Comparison of ENCODE assay signal across 8 cellular contexts in genomic region chr10:132248455-132249231, GRCh38. TPM values are rescaled to one million over a fixed set of nuclear protein-coding genes. Genes with fewer than 3 reads are reported as not detected.
DNase-seq lines count a peak whose midpoint lies in the region; ATAC-seq lines count a peak whose summit lies in the region.

No MANE protein-coding gene starts in this region.

- no peaks in the 10 kb centered on the region for H3K9me3 Mint-ChIP-seq in activated CD4-positive, alpha-beta memory T cell treated with anti-CD3 and anti-CD28 coated beads, Interleukin-2, amount 10 ng/mL, durations not matched to agents 7 days and 5 days

- peak; percentile 78 for ATAC-seq in esophagus mucosa
- no peak for ATAC-seq in GM19455 (IDR thresholded peaks at IDR 0.05; ENCODE audit: unreplicated experiment)
- no peak for ATAC-seq in GM18909 (IDR thresholded peaks at IDR 0.05; ENCODE audit: poor library complexity, unreplicated experiment)
- ATAC-seq in GM21717 (IDR thresholded peaks at IDR 0.05; ENCODE audit: unreplicated experiment): no peak

- POLR2A ChIA-PET in activated CD4-positive, alpha-beta memory T cell treated with anti-CD3 and anti-CD28 coated beads, Interleukin-2, amount 10 ng/mL, durations not matched to agents 7 days and 5 days (lab: Charles Lee): no interaction called here

- no peaks in the 10 kb centered on the region for H3K36me3 Mint-ChIP-seq in activated CD4-positive, alpha-beta memory T cell treated with anti-CD3 and anti-CD28 coated beads, Interleukin-2, amount 10 ng/mL, durations not matched to agents 7 days and 5 days (ENCODE audit: low read depth)

- H3K27me3 Mint-ChIP-seq in activated CD4-positive, alpha-beta memory T cell treated with anti-CD3 and anti-CD28 coated beads, Interleukin-2, amount 10 ng/mL, durations not matched to agents 7 days and 5 days: no peaks in the 10 kb centered on the region

- H3K4me1 Mint-ChIP-seq in activated CD4-positive, alpha-beta memory T cell treated with anti-CD3 and anti-CD28 coated beads, Interleukin-2, amount 10 ng/mL, durations not matched to agents 7 days and 5 days: peaks cover 1% of the 10 kb centered on the region

- DNase-seq in Daoy (ENCODE audit: low read depth) (peak; percentile 52), NCI-H1092 (lab: John Stamatoyannopoulos, UW) (peak; percentile 17), putamen (ENCODE audit: low spot score) (peak; percentile 72)
- peak; percentile 69 for DNase-seq in activated CD4-positive, alpha-beta memory T cell treated with anti-CD3 and anti-CD28 coated beads, Interleukin-2, amount 10 ng/mL, durations not matched to agents 7 days and 5 days

- no peak overlapping the region for H3K27ac Mint-ChIP-seq in activated CD4-positive, alpha-beta memory T cell treated with anti-CD3 and anti-CD28 coated beads, Interleukin-2, amount 10 ng/mL, durations not matched to agents 7 days and 5 days

- CTCF ChIA-PET in activated CD4-positive, alpha-beta memory T cell treated with anti-CD3 and anti-CD28 coated beads, Interleukin-2, amount 10 ng/mL, durations not matched to agents 7 days and 5 days (lab: Charles Lee): no interaction called here

- H3K4me3 Mint-ChIP-seq in activated CD4-positive, alpha-beta memory T cell treated with anti-CD3 and anti-CD28 coated beads, Interleukin-2, amount 10 ng/mL, durations not matched to agents 7 days and 5 days: peak overlapping the region; percentile 30

RNA-seq across cellular contexts. Expression of gene STK32C, which starts 59.1 kb away (rescaled TPM):
- 6.4 and 9.3 TPM in 2 replicates for total RNA-seq in Daoy (2014; rRNA removed; shearing (Covaris generic))
- 10 to 100 TPM; 17.4 to 18.2 TPM for total RNA-seq in activated CD4-positive, alpha-beta memory T cell treated with anti-CD3 and anti-CD28 coated beads, Interleukin-2, amount 10 ng/mL, durations not matched to agents 7 days and 5 days
- 7.1 TPM for total RNA-seq in esophagus mucosa

Comparison
In these comparisons a context has a peak if more than half of its experiments do, and no peak if none do; other contexts are left out.
1. DNase-seq: peak in every context shown above with its lines; median percentile 72 in putamen; 69 in activated CD4-positive, alpha-beta memory T cell treated with anti-CD3 and anti-CD28 coated beads, Interleukin-2, amount 10 ng/mL, durations not matched to agents 7 days and 5 days; 52 in Daoy; 17 in NCI-H1092.